8 cellular contexts compared by ENCODE assay signal in the genomic region with DNA sequence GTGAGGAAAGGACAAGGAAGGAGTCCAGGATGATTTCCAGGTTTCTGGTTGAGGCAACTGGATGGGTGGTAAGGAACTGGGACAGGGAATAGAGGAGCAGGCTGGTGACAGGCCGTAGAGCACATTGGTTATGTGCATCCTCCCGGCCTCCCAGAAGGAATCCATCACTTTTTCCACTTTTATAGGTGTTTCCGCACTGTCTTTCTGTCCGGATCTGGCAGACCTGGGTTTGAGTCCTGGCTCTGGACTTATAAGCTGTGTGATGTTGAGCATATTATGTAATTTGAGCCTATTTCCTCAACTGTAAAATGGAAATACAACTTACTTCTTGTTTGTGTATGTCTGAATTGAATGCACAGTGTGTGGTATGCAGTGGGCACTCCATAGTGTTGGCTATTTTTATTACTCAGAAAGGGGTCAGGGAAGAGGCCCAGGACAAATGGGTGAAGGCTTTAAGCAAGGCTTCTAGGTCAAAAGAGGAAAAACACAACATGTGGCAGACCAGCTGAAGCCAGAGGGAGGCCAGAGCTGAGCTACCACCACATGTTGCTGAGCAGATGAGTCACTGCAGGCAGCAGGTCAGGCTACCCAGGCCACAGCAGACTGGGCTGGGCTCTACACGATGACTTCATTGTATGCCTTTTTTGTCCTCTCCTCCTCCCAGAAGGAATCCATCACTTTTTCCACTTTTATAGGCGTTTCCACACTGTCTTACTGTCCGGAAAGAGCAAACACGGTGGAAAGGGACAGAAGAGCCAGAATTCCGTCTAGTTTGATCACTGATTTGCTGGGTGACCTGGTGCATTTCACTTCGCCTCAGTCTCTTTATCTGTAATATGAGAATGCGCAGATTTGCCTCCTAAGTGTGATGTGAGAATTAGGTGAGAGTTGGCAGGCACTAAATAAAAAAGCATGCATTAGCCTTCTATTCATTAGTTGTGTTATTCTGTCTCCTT. TPM values are rescaled to one million over a fixed set of nuclear protein-coding genes. Genes with fewer than 3 reads are reported as not detected.
A peak's percentile ranks its signal among the peaks of the same experiment; 100 is the strongest.
DNase-seq lines count a peak whose midpoint lies in the region; ATAC-seq and TF ChIP-seq lines count a peak whose summit lies in the region.

No MANE protein-coding gene starts in this region.

- TF ChIP-seq POLR2A in body of pancreas (IDR thresholded peaks at IDR 0.05) = no peak

- TF ChIP-seq CTCF in body of pancreas (IDR thresholded peaks at IDR 0.05) = no peak

- no peak overlapping the region for H3K4me3 ChIP-seq in body of pancreas

- WGBS in body of pancreas, 2 donors = 34 to 36% methylated on average over 11 of the region's 11 CpGs

- ATAC-seq in body of pancreas (peak; percentile 72), HG02759 (IDR thresholded peaks at IDR 0.05; ENCODE audit: unreplicated experiment) (no peak)

- no peaks in the 10 kb centered on the region for H3K27me3 ChIP-seq in body of pancreas

- H3K27ac ChIP-seq in body of pancreas = peak overlapping the region; percentile 8 to 74 (median 72)

- DNase-seq in activated CD4-positive, alpha-beta T cell treated with anti-CD3 and anti-CD28 coated beads for 48 hours = peak; percentile 17
- no peak for DNase-seq in activated CD4-positive, alpha-beta T cell treated with anti-CD3 and anti-CD28 coated beads, Interleukin-2, amount 50 U/mL, for 4 hours
- peak; percentile 84 for DNase-seq in HS-27A (ENCODE audit: low read depth)
- DNase-seq in OCI-M1 (lab: John Stamatoyannopoulos, UW) = peak; percentile 85
- peak; percentile 54 to 86 (median 76) for DNase-seq in body of pancreas
- DNase-seq in hypothalamus (lab: John Stamatoyannopoulos, UW) = peak in 27 of 51 donors; percentile 2 to 77 (median 30)
- peak; percentile 77 for DNase-seq in pulmonary artery endothelial cell (ENCODE audit: low read depth, low spot score)

- intact Hi-C loops in body of pancreas (cut with DNase I) = no loop called here

- peaks cover 20% of the 10 kb centered on the region for H3K4me1 ChIP-seq in body of pancreas

- H3K36me3 ChIP-seq in body of pancreas (replicated peaks in 1 of 2; ENCODE audit: insufficient read depth in 1 of 2, low read depth in 2 of 2) = no peaks in the 10 kb centered on the region

- no peaks in the 10 kb centered on the region for H3K9me3 ChIP-seq in body of pancreas

RNA-seq across cellular contexts. Expression of gene MAST2, which starts 0.8 kb away (rescaled TPM):
- total RNA-seq in body of pancreas (1 to 10 TPM; 9.9 TPM), pulmonary artery endothelial cell (18.7 and 28.6 TPM in 2 replicates)

RNA-seq across cellular contexts. Expression of gene IPP, which starts 52.2 kb away (rescaled TPM):
- total RNA-seq in body of pancreas (1 to 10 TPM; 7.5 to 7.9 TPM), pulmonary artery endothelial cell (6.5 and 6.6 TPM in 2 replicates)

Comparison
In these comparisons a context has a peak if more than half of its experiments do, and no peak if none do; other contexts are left out.
1. DNase-seq: peak in activated CD4-positive, alpha-beta T cell treated with anti-CD3 and anti-CD28 coated beads for 48 hours (single experiment), HS-27A (single experiment), OCI-M1 (single experiment), body of pancreas (4 of 4), hypothalamus (27 of 51) and pulmonary artery endothelial cell (single experiment); none in activated CD4-positive, alpha-beta T cell treated with anti-CD3 and anti-CD28 coated beads, Interleukin-2, amount 50 U/mL, for 4 hours (0 of 2).